Comparison of ENCODE assay signal across 1 cellular context in genomic region chr6:150134280-150134920, GRCh38.
TF ChIP-seq lines count a peak whose summit lies in the region.

No MANE protein-coding gene starts in this region.

TF ChIP-seq in HEK293, 187 proteins besides CTCF, POLR2A, EP300 and RAD21 (continued from another document and continues in another):
- TF ChIP-seq ZBTB10 (tag by site-specific recombination; IDR thresholded peaks at IDR 0.05): no peak
- TF ChIP-seq KLF9 (tag by site-specific recombination; IDR thresholded peaks at IDR 0.05; ENCODE audit: low read depth): peak; percentile 70; the same call in 1 of the 2 replicates
- TF ChIP-seq ZNF10 (tag by site-specific recombination; IDR thresholded peaks at IDR 0.05): 0 out of 2 replicates have a peak, but pooled peaks have one; percentile 19
- no peak for TF ChIP-seq ZNF280D (tag by site-specific recombination; IDR thresholded peaks at IDR 0.05)
- TF ChIP-seq ZNF704 (tag by site-specific recombination; IDR thresholded peaks at IDR 0.05): no peak
- peak; percentile 91 for TF ChIP-seq OSR2 (tag by site-specific recombination; IDR thresholded peaks at IDR 0.05)
- peak; percentile 71; the same call in 1 of the 2 replicates for TF ChIP-seq GLI2 (tag by site-specific recombination; IDR thresholded peaks at IDR 0.05; ENCODE audit: borderline replicate concordance, low read depth)
- TF ChIP-seq KLF7 (tag by site-specific recombination; IDR thresholded peaks at IDR 0.05; ENCODE audit: borderline replicate concordance): peak; percentile 78; the same call in 1 of the 2 replicates
- TF ChIP-seq ZBTB11 (tag by site-specific recombination; conservative IDR thresholded peaks at IDR 0.05; ENCODE audit: low read depth): no peak
- TF ChIP-seq ZNF394 (tag by site-specific recombination; IDR thresholded peaks at IDR 0.05; ENCODE audit: borderline replicate concordance): peak; percentile 63
- TF ChIP-seq ZNF266 (tag by site-specific recombination; IDR thresholded peaks at IDR 0.05; ENCODE audit: low read depth): no peak
- peak; percentile 88 for TF ChIP-seq ZNF629 (tag by site-specific recombination; IDR thresholded peaks at IDR 0.05)
- TF ChIP-seq GFI1B (tag by site-specific recombination; IDR thresholded peaks at IDR 0.05): peak; percentile 71; the same call in 1 of the 2 replicates
- peak; percentile 92 for TF ChIP-seq BCL11A (tag by site-specific recombination; IDR thresholded peaks at IDR 0.05; ENCODE audit: low read depth)
- TF ChIP-seq YY1 (tag by site-specific recombination; IDR thresholded peaks at IDR 0.05): no peak
- TF ChIP-seq ZNF112 (tag by site-specific recombination; IDR thresholded peaks at IDR 0.05): no peak
- peak; percentile 97 for TF ChIP-seq ZNF350 (tag by site-specific recombination; IDR thresholded peaks at IDR 0.05)
- 0 out of 2 replicates have a peak, but pooled peaks have one; percentile 16 for TF ChIP-seq ZNF423 (tag by site-specific recombination; IDR thresholded peaks at IDR 0.05)
- no peak for TF ChIP-seq ZNF19 (tag by site-specific recombination; IDR thresholded peaks at IDR 0.05; ENCODE audit: low read depth)
- peak; percentile 48; the same call in 1 of the 2 replicates for TF ChIP-seq ZNF391 (tag by site-specific recombination; IDR thresholded peaks at IDR 0.05; ENCODE audit: borderline replicate concordance, low read depth)
- 0 out of 2 replicates have a peak, but pooled peaks have one; percentile 8 for TF ChIP-seq MZF1 (tag by site-specific recombination; IDR thresholded peaks at IDR 0.05; ENCODE audit: borderline replicate concordance)
- TF ChIP-seq EGR2 (tag by site-specific recombination; IDR thresholded peaks at IDR 0.05; ENCODE audit: low read depth): no peak
- peak; percentile 76 for TF ChIP-seq ZBTB17 (tag by site-specific recombination; IDR thresholded peaks at IDR 0.05)
- TF ChIP-seq ZFP37 (tag by site-specific recombination; IDR thresholded peaks at IDR 0.05): no peak
- peak; percentile 57 for TF ChIP-seq ZNF335 (tag by site-specific recombination; conservative IDR thresholded peaks at IDR 0.05)
- 0 out of 2 replicates have a peak, but pooled peaks have one; percentile 49 for TF ChIP-seq ZNF596 (tag by site-specific recombination; IDR thresholded peaks at IDR 0.05)
- peak; percentile 72; the same call in 1 of the 2 replicates for TF ChIP-seq KLF8 (tag by site-specific recombination; IDR thresholded peaks at IDR 0.05)
- 0 out of 2 replicates have a peak, but pooled peaks have one; percentile 18 for TF ChIP-seq ZNF513 (tag by site-specific recombination; IDR thresholded peaks at IDR 0.05)
- TF ChIP-seq ZNF366 (tag by site-specific recombination; conservative IDR thresholded peaks at IDR 0.05): peak; percentile 95
- peak; percentile 64 for TF ChIP-seq ZBTB8A (tag by site-specific recombination; IDR thresholded peaks at IDR 0.05)
- peak; percentile 40; the same call in 1 of the 2 replicates for TF ChIP-seq GLIS1 (tag by site-specific recombination; IDR thresholded peaks at IDR 0.05)
- TF ChIP-seq ZNF501 (tag by site-specific recombination; IDR thresholded peaks at IDR 0.05): 0 out of 2 replicates have a peak, but pooled peaks have one; percentile 69
- peak; percentile 40; the same call in 1 of the 2 replicates for TF ChIP-seq BCL6B (tag by site-specific recombination; IDR thresholded peaks at IDR 0.05)
- TF ChIP-seq ZNF174 (tag by site-specific recombination; IDR thresholded peaks at IDR 0.05): no peak
- peak; percentile 82 for TF ChIP-seq ZNF600 (tag by site-specific recombination; IDR thresholded peaks at IDR 0.05)
- TF ChIP-seq ZNF791 (tag by site-specific recombination; IDR thresholded peaks at IDR 0.05): no peak
- 0 out of 2 replicates have a peak, but pooled peaks have one; percentile 21 for TF ChIP-seq KLF16 (tag by site-specific recombination; IDR thresholded peaks at IDR 0.05)
- TF ChIP-seq ZNF76 (tag by site-specific recombination; IDR thresholded peaks at IDR 0.05; ENCODE audit: borderline replicate concordance, low read depth): 0 out of 2 replicates have a peak, but pooled peaks have one; percentile 23
- TF ChIP-seq ZNF777 (tag by site-specific recombination; IDR thresholded peaks at IDR 0.05; ENCODE audit: borderline replicate concordance): no peak
- TF ChIP-seq TRIM28 (IDR thresholded peaks at IDR 0.05; ENCODE audit: borderline replicate concordance, low read length): 0 out of 2 replicates have a peak, but pooled peaks have one; percentile 7
- TF ChIP-seq ZXDB (tag by site-specific recombination; IDR thresholded peaks at IDR 0.05): peak; percentile 70
- TF ChIP-seq SP7 (tag by site-specific recombination; IDR thresholded peaks at IDR 0.05): peak; percentile 96
- peak; percentile 61 for TF ChIP-seq KLF1 (tag by site-specific recombination; IDR thresholded peaks at IDR 0.05)
- 0 out of 2 replicates have a peak, but pooled peaks have one; percentile 10 for TF ChIP-seq ZNF146 (tag by site-specific recombination; IDR thresholded peaks at IDR 0.05)
- peak; percentile 50; the same call in 1 of the 2 replicates for TF ChIP-seq PRDM4 (tag by site-specific recombination; IDR thresholded peaks at IDR 0.05)
